Comparison of ENCODE assay signal across 16 cellular contexts in the genomic region with DNA sequence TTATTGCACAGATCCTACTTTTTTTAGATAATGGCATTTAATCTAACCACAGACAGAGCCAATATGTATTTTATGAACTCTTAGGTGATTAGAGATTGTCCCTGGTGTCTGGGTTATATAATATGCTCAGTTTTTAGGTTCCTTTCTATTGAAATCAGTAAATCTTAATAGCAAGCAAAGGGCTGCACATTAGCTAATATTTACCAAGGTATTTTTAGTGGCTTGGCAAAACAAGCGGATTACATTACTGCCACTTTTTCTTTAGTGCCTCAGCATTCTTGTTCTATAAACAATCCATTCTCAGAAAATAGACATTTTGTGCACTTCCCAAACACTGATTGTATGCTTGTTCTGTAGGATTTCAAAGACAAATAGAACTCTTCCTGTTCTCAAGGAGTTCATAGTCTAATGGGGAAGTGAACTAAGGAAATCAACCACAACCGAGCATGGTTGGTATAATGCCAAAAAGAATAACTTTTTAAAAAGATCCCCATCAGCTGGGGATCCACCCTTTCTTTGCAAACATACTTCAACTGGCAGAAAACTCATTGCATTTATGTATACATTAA. TPM values are rescaled to one million over a fixed set of nuclear protein-coding genes. Genes with fewer than 3 reads are reported as not detected.
"Had no signal": no experiment of that assay in that cellular context is flagged by ENCODE, and none has a peak within 500 bp of the region (broad histone marks: within the 10 kb centered on the region; RNA-seq: fewer than 3 reads in every experiment).

No MANE protein-coding gene starts in this region.

- H3K27ac ChIP-seq: brain microvascular endothelial cell, hepatocyte, thyroid gland had no signal

- H3K27me3 Mint-ChIP-seq: activated naive CD8-positive, alpha-beta T cell; dendritic cell treated with granulocyte-macrophage colony-stimulating factor and Interleukin-4, amounts not matched to agents 40 ng/mL and 50 ng/mL, for 4 days had no signal

- DNase-seq: activated CD4-positive, alpha-beta T cell treated with anti-CD3 and anti-CD28 coated beads, Interleukin-2, amount 50 U/mL, for 1 hour; activated CD4-positive, CD25-positive, alpha-beta regulatory T cell; activated effector memory CD4-positive, alpha-beta T cell treated with Interleukin-2 at 50 U/mL for 16 hours; amygdala; brain microvascular endothelial cell; cerebellar nuclear complex; erythroblast; kidney; stimulated activated CD4-positive, alpha-beta T cell treated with anti-CD3 and anti-CD28 coated beads, Interleukin-15, amount 100 ng/mL, for 24 hours; stimulated activated CD4-positive, alpha-beta T cell treated with anti-CD3 and anti-CD28 coated beads, Interleukin-4, amount 100 ng/mL, for 4 hours had no signal

- H3K27ac Mint-ChIP-seq: activated naive CD8-positive, alpha-beta T cell; dendritic cell treated with granulocyte-macrophage colony-stimulating factor and Interleukin-4, amounts not matched to agents 40 ng/mL and 50 ng/mL, for 4 days had no signal

- H3K9me3 ChIP-seq: thyroid gland had no signal

- H3K27me3 ChIP-seq: brain microvascular endothelial cell, thyroid gland had no signal

- H3K4me3 Mint-ChIP-seq: activated naive CD8-positive, alpha-beta T cell; dendritic cell treated with granulocyte-macrophage colony-stimulating factor and Interleukin-4, amounts not matched to agents 40 ng/mL and 50 ng/mL, for 4 days had no signal

- H3K9me3 Mint-ChIP-seq: dendritic cell treated with granulocyte-macrophage colony-stimulating factor and Interleukin-4, amounts not matched to agents 40 ng/mL and 50 ng/mL, for 4 days had no signal

RNA-seq across cellular contexts. Expression of a gene that starts 23.8 kb away (rescaled TPM):
- total RNA-seq: hepatocyte, mesenteric fat pad, osteoblast had no signal
- polyA plus RNA-seq: hepatocyte had no signal
